16 cellular contexts compared by ENCODE assay signal in genomic region chr5:66477591-66477990, GRCh38.
DNase-seq lines count a peak whose midpoint lies in the region; ATAC-seq and TF ChIP-seq lines count a peak whose summit lies in the region.
"Had no signal": no experiment of that assay in that cellular context is flagged by ENCODE, and none has a peak within 500 bp of the region (broad histone marks: within the 10 kb centered on the region; RNA-seq: fewer than 3 reads in every experiment).

No MANE protein-coding gene starts in this region.

- H3K9me3 ChIP-seq in right atrium auricular region, result peaks cover 0 to 8% of the 10 kb centered on the region in 2 donors
- H3K9me3 ChIP-seq in osteoblast (ENCODE audit: low read depth, low read length), result no peaks in the 10 kb centered on the region
- H3K9me3 ChIP-seq in spleen, result peaks cover 0 to 18% (median 11%) of the 10 kb centered on the region in 8 donors
- H3K9me3 ChIP-seq: HAP-1 had no signal

- H2AFZ ChIP-seq in osteoblast (ENCODE audit: low read length), result no peak overlapping the region

- 88 to 99% (median 94%) methylated on average over 2 of the region's 2 CpGs for WGBS in spleen, 5 donors

- H3K4me3 ChIP-seq in right atrium auricular region (no peak overlapping the region), fibroblast of pulmonary artery (replicated peaks; ENCODE audit: low read depth, low read length) (no peak overlapping the region), osteoblast (ENCODE audit: insufficient read depth, low read length) (no peak overlapping the region), spleen (no peak overlapping the region)
- H3K4me3 ChIP-seq: HAP-1 had no signal

- H3K4me2 ChIP-seq in osteoblast (ENCODE audit: insufficient read depth, low read length), result no peak overlapping the region

- H3K27ac ChIP-seq in right atrium auricular region, result no peak overlapping the region
- H3K27ac ChIP-seq in osteoblast (ENCODE audit: low read depth, low read length), result no peak overlapping the region
- no peak overlapping the region for H3K27ac ChIP-seq in spleen

- no peaks in the 10 kb centered on the region for H3K4me1 ChIP-seq in right atrium auricular region
- no peaks in the 10 kb centered on the region for H3K4me1 ChIP-seq in osteoblast (ENCODE audit: insufficient read depth, low read length)
- no peaks in the 10 kb centered on the region for H3K4me1 ChIP-seq in spleen
- H3K4me1 ChIP-seq: HAP-1 had no signal

- no peaks in the 10 kb centered on the region for H3K79me2 ChIP-seq in osteoblast (ENCODE audit: insufficient read depth, low read length)

- DNase-seq in Right ventricle myocardium inferior (ENCODE audit: missing footprints), result peak; percentile 61
- no peak for DNase-seq in right atrium auricular region (ENCODE audit: low spot score)
- peak; percentile 52 for DNase-seq in fibroblast of pulmonary artery (ENCODE audit: low read depth)
- DNase-seq in left ventricle myocardium superior, result peak; percentile 42
- DNase-seq in osteoblast (ENCODE audit: insufficient read length, low spot score, missing footprints), result no peak
- DNase-seq in spleen, result no peak
- DNase-seq: ACHN; C1 segment of cervical spinal cord; Calu3; CD4-positive, alpha-beta T cell; DMS153; DND-41; GDM1 had no signal

- H3K36me3 ChIP-seq in right atrium auricular region (no peaks in the 10 kb centered on the region), osteoblast (ENCODE audit: insufficient read depth, low read length) (no peaks in the 10 kb centered on the region), spleen (no peaks in the 10 kb centered on the region)
- H3K36me3 ChIP-seq: HAP-1 had no signal

- H3K27me3 ChIP-seq in right atrium auricular region (no peaks in the 10 kb centered on the region), osteoblast (ENCODE audit: insufficient read depth, low read length) (no peaks in the 10 kb centered on the region), spleen (replicated peaks in 1 of 7) (no peaks in the 10 kb centered on the region)

- intact Hi-C loops in Right ventricle myocardium inferior (cut with DNase I), result loop anchor here (5.0 kb wide), 1 partner anchor 35 kb away; no protein-coding TSS in a partner anchor
- intact Hi-C loops in left ventricle myocardium superior (cut with micrococcal nuclease), result no loop called here
- intact Hi-C loops in spleen (cut with DNase I; ENCODE audit: low total_unique reads), result no loop called here

- no peak for TF ChIP-seq POLR2A in spleen (IDR thresholded peaks at IDR 0.05)

- ATAC-seq in Right ventricle myocardium inferior (peak; percentile 88), left ventricle myocardium superior (peak; percentile 86), HG02623 (IDR thresholded peaks at IDR 0.05; ENCODE audit: unreplicated experiment) (no peak)
- ATAC-seq: HepG2 had no signal

- no peaks in the 10 kb centered on the region for H4K20me1 ChIP-seq in osteoblast (ENCODE audit: insufficient read depth, low read length)

- no peak for TF ChIP-seq CTCF in right atrium auricular region (IDR thresholded peaks at IDR 0.05)
- TF ChIP-seq CTCF in fibroblast of pulmonary artery (IDR thresholded peaks at IDR 0.05; ENCODE audit: low read length, missing control alignments), result no peak
- TF ChIP-seq CTCF in osteoblast (IDR thresholded peaks at IDR 0.05; ENCODE audit: extremely low read depth, low read depth, low read length), result no peak
- TF ChIP-seq CTCF in spleen (IDR thresholded peaks at IDR 0.05 in 8 of 11, conservative IDR thresholded peaks at IDR 0.05 in 3 of 11), result no peak

Comparison
In these comparisons a context has a peak if more than half of its experiments do, and no peak if none do; other contexts are left out.
1. DNase-seq: peak in Right ventricle myocardium inferior (single experiment), fibroblast of pulmonary artery (single experiment) and left ventricle myocardium superior (single experiment); none in right atrium auricular region (single experiment), osteoblast (single experiment) and spleen (single experiment).